ENCODE assay signal across 8 cellular contexts in genomic region chrX:9341305-9342201, GRCh38.
DNase-seq lines count a peak whose midpoint lies in the region; ATAC-seq and TF ChIP-seq lines count a peak whose summit lies in the region.

No MANE protein-coding gene starts in this region.

- H3K36me3 ChIP-seq in adrenal gland (replicated peaks in 1 of 2) = no peaks in the 10 kb centered on the region

- TF ChIP-seq CTCF in adrenal gland (IDR thresholded peaks at IDR 0.05) = no peak

- no peaks in the 10 kb centered on the region for H3K36me3 Mint-ChIP-seq in immature natural killer cell

- peak; percentile 90 for ATAC-seq in GM19463 (IDR thresholded peaks at IDR 0.05; ENCODE audit: unreplicated experiment)
- ATAC-seq in HG03469 (IDR thresholded peaks at IDR 0.05; ENCODE audit: unreplicated experiment) = peak; percentile 80

- H3K27me3 Mint-ChIP-seq in immature natural killer cell (ENCODE audit: low read depth in 3 of 3) = peaks cover 7 to 21% (median 8%) of the 10 kb centered on the region in 3 donors

- DNase-seq in D341Med (ENCODE audit: low spot score) = peak; percentile 32
- peak; percentile 28 for DNase-seq in SK-MEL-5 (ENCODE audit: low read depth, low spot score)
- peak; percentile 69 to 81 (median 76) for DNase-seq in adrenal gland
- DNase-seq in immature natural killer cell = peak; percentile 64 to 80 (median 73)
- peak; percentile 53 for DNase-seq in stimulated activated CD4-positive, alpha-beta T cell treated with anti-CD3 and anti-CD28 coated beads, Interleukin-12 subunit alpha, Interleukin-12 subunit beta, amount 100 ng/mL, for 4 hours
- DNase-seq in cerebellum (ENCODE audit: low spot score) = no peak

- H3K4me1 ChIP-seq in adrenal gland (replicated peaks in 1 of 2) = peaks cover 4 to 20% of the 10 kb centered on the region in 2 donors

- peak overlapping the region; percentile 78 to 89 (median 84) for H3K4me3 Mint-ChIP-seq in immature natural killer cell

- intact Hi-C loops in adrenal gland (cut with DNase I) = loop anchor here (5.0 to 10.0 kb wide), 2 partner anchors 121 to 123 kb away; partner anchors contain the start of gene TBL1X (in 1 of the 2)

- peaks cover 46% of the 10 kb centered on the region in 2 donors for H3K4me1 Mint-ChIP-seq in immature natural killer cell

- TF ChIP-seq POLR2A in adrenal gland (IDR thresholded peaks at IDR 0.05) = no peak

- peak overlapping the region in 1 of 4 donors; percentile 45 for H3K4me3 ChIP-seq in adrenal gland

- WGBS in adrenal gland, 4 donors = 11 to 21% (median 14%) methylated on average over 15 of the region's 15 CpGs

- H3K9me3 Mint-ChIP-seq in immature natural killer cell = no peaks in the 10 kb centered on the region

- H3K27ac Mint-ChIP-seq in immature natural killer cell = peak overlapping the region; percentile 93 to 98 (median 96)

- in situ Hi-C loops in SK-MEL-5 (cut with HindIII; ENCODE audit: low pct_unique_long_range_greater_than_20kb, low sequenced_read_pairs) = no loop called here

- H3K27me3 ChIP-seq in adrenal gland = no peaks in the 10 kb centered on the region

- peak overlapping the region in 4 of 5 donors; percentile 55 to 74 (median 72) for H3K27ac ChIP-seq in adrenal gland

- no peaks in the 10 kb centered on the region for H3K9me3 ChIP-seq in adrenal gland (replicated peaks in 1 of 3)
